Comparison of ENCODE assay signal across 8 cellular contexts in the genomic region with DNA sequence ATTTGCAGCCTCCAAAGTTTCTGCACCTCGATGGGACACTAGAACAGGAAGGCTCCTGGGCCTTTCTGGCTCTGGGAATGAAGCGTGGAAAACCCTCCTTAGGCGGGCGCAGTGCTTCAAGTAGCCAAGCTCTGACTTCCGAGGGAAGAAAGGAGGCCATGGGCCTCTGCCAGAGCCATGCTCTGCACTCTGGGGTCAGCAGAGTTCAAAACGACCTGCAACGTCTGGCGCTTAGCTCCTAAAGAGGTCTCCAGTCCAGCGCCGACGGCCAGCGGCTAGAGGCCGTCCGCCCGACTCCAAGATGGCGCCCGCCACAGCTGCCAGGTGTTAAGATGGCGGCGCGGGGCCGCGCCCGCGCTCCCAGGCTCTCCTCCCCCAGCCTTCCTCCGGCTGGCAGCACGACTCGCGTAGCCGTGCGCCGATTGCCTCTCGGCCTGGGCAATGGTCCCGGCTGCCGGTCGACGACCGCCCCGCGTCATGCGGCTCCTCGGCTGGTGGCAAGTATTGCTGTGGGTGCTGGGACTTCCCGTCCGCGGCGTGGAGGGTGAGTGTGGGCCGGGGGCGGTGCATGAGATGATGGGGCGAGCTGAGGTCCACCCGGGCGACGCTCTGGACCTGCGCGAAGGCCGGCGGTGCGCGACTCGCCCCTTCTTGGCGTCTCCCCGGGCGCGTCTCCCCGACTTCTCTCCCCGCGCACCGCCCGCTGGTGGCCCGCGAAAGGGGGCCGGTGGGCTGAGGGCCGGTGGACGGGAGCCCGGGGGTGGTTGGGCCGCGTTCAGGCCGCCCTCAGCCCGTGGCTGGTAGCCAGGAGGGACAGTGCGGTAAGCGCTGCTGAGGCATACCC. TPM values are rescaled to one million over a fixed set of nuclear protein-coding genes. Genes with fewer than 3 reads are reported as not detected.
DNase-seq lines count a peak whose midpoint lies in the region; ATAC-seq and TF ChIP-seq lines count a peak whose summit lies in the region.

TSS of gene TXNDC15 (plus strand) at position 385 of the 844 bp plus-strand sequence. CDS start at position 442, 57 bp downstream.

- peaks cover 29% of the 10 kb centered on the region for H3K4me1 Mint-ChIP-seq in neural progenitor cell

- peaks cover 3% of the 10 kb centered on the region for H3K36me3 Mint-ChIP-seq in neural progenitor cell

- H3K79me2 ChIP-seq in DND-41 (ENCODE audit: insufficient read depth, low read length): peaks cover 50% of the 10 kb centered on the region
- peaks cover 24% of the 10 kb centered on the region for H3K79me2 ChIP-seq in neural progenitor cell (ENCODE audit: low read depth)

- H3K9ac ChIP-seq in DND-41 (ENCODE audit: low read depth, low read length) (peak within 1 kb of the TSS; percentile 97), neural progenitor cell (peak within 1 kb of the TSS; percentile 63)

- TF ChIP-seq CTCF in DND-41 (IDR thresholded peaks at IDR 0.05; ENCODE audit: borderline replicate concordance, extremely low read depth, low read length, poor library complexity, severe bottlenecking) (no peak), foreskin keratinocyte (conservative IDR thresholded peaks at IDR 0.05) (no peak), neural progenitor cell (IDR thresholded peaks at IDR 0.05) (no peak)

- H3K4me3 ChIP-seq in DND-41 (ENCODE audit: low read depth in 1 of 2, low read length in 2 of 2): peak within 1 kb of the TSS; percentile 63 to 77
- H3K4me3 ChIP-seq in neural progenitor cell: peak within 1 kb of the TSS; percentile 71

- H3K36me3 ChIP-seq in DND-41 (ENCODE audit: insufficient read depth, low read length) (peaks cover 16% of the 10 kb centered on the region), KOPT-K1 (ENCODE audit: insufficient read depth, low read length) (no peaks in the 10 kb centered on the region), neural progenitor cell (no peaks in the 10 kb centered on the region)

- H2AFZ ChIP-seq in DND-41 (ENCODE audit: low read depth, low read length): peak within 1 kb of the TSS; percentile 100
- H2AFZ ChIP-seq in neural progenitor cell (replicated peaks): peak within 1 kb of the TSS; percentile 81

- DNase-seq in DND-41 (peak; percentile 84), SHP77 treated with DMSO at 0.1 percent for 48 hours (lab: John Stamatoyannopoulos, UW) (peak; percentile 53), activated gamma-delta T cell treated with Interleukin-2 at 50 U/mL for 16 hours (peak; percentile 75), foreskin keratinocyte (peak; percentile 46 to 61), neural progenitor cell (ENCODE audit: low spot score) (peak; percentile 96), stromal cell of bone marrow (ENCODE audit: low read depth) (peak; percentile 74)

- H4K20me1 ChIP-seq in DND-41 (ENCODE audit: insufficient read depth, low read length): no peaks in the 10 kb centered on the region
- no peaks in the 10 kb centered on the region for H4K20me1 ChIP-seq in neural progenitor cell (ENCODE audit: low read depth)

- H3K9me3 ChIP-seq in DND-41 (ENCODE audit: insufficient read depth, low read length, severe bottlenecking) (no peaks in the 10 kb centered on the region), KOPT-K1 (ENCODE audit: insufficient read depth, low read length, poor library complexity, severe bottlenecking) (no peaks in the 10 kb centered on the region), neural progenitor cell (ENCODE audit: low read depth) (no peaks in the 10 kb centered on the region)

- no peaks in the 10 kb centered on the region for H3K27me3 ChIP-seq in DND-41 (ENCODE audit: insufficient read depth, low read length, poor library complexity)
- no peaks in the 10 kb centered on the region for H3K27me3 ChIP-seq in foreskin keratinocyte
- no peaks in the 10 kb centered on the region for H3K27me3 ChIP-seq in neural progenitor cell

- ATAC-seq in DND-41 (ENCODE audit: insufficient read depth, low read depth) (peak; percentile 90), GM21737 (IDR thresholded peaks at IDR 0.05; ENCODE audit: unreplicated experiment) (peak; percentile 77), foreskin keratinocyte (peak; percentile 88)

- H3K27ac ChIP-seq in DND-41 (ENCODE audit: low read length): peak within 1 kb of the TSS; percentile 99
- peak within 1 kb of the TSS; percentile 83 for H3K27ac ChIP-seq in KOPT-K1 (ENCODE audit: low read depth, low read length, poor library complexity, severe bottlenecking)
- peak within 1 kb of the TSS; percentile 57 for H3K27ac ChIP-seq in foreskin keratinocyte
- H3K27ac ChIP-seq in neural progenitor cell: peak within 1 kb of the TSS; percentile 49

- H3K4me3 Mint-ChIP-seq in neural progenitor cell: peak within 1 kb of the TSS; percentile 95

- H3K4me2 ChIP-seq in DND-41 (ENCODE audit: insufficient read depth, low read length) (peak within 1 kb of the TSS; percentile 81), neural progenitor cell (peak within 1 kb of the TSS; percentile 86)

- no peaks in the 10 kb centered on the region for H3K27me3 Mint-ChIP-seq in neural progenitor cell (ENCODE audit: insufficient read depth, low read depth)

- peaks cover 41% of the 10 kb centered on the region for H3K4me1 ChIP-seq in DND-41 (ENCODE audit: insufficient read depth, low read length)
- H3K4me1 ChIP-seq in foreskin keratinocyte: peaks cover 4% of the 10 kb centered on the region
- H3K4me1 ChIP-seq in neural progenitor cell: peaks cover 11% of the 10 kb centered on the region

- H3K9me3 Mint-ChIP-seq in neural progenitor cell: no peaks in the 10 kb centered on the region

- peaks cover 3% of the 10 kb centered on the region for H3F3A ChIP-seq in neural progenitor cell (ENCODE audit: low read depth)

- H3K27ac Mint-ChIP-seq in neural progenitor cell: peak within 1 kb of the TSS; percentile 95

RNA-seq across cellular contexts. Expression of gene TXNDC15, which starts in this region (rescaled TPM):
- total RNA-seq in foreskin keratinocyte (29.9 and 31.0 TPM in 2 replicates), neural progenitor cell (ENCODE audit: low replicate concordance) (36.6 and 52.2 TPM in 2 replicates)
- polyA plus RNA-seq in foreskin keratinocyte: 28.1 and 30.5 TPM in 2 replicates

Comparison
In these comparisons a context has a peak if more than half of its experiments do, and no peak if none do; other contexts are left out.
1. Peak in every context shown above with its lines: DNase-seq, ATAC-seq, H3K4me3 ChIP-seq and H3K27ac ChIP-seq.
2. H3K27ac ChIP-seq: peak in every context shown above with its lines; median percentile 99 in DND-41; 83 in KOPT-K1; 57 in foreskin keratinocyte; 49 in neural progenitor cell.